Comparison of ENCODE assay signal across 9 cellular contexts in genomic region chr14:61812347-61813100, GRCh38. TPM values are rescaled to one million over a fixed set of nuclear protein-coding genes. Genes with fewer than 3 reads are reported as not detected.
DNase-seq lines count a peak whose midpoint lies in the region; ATAC-seq and TF ChIP-seq lines count a peak whose summit lies in the region.
"Had no signal": no experiment of that assay in that cellular context is flagged by ENCODE, and none has a peak within 500 bp of the region (broad histone marks: within the 10 kb centered on the region; RNA-seq: fewer than 3 reads in every experiment).

TSS of gene SYT16 (plus strand) at chr14:61812703.

- H3K27ac ChIP-seq in trophoblast cell (ENCODE audit: low read depth, low read length), result no peak within 1 kb of the TSS

- H2BK5ac ChIP-seq in trophoblast cell (ENCODE audit: low read depth, low read length, poor library complexity), result no peak within 1 kb of the TSS

- H3K36me3 ChIP-seq in trophoblast cell (ENCODE audit: control insufficient read depth in 1 of 2, insufficient read depth in 2 of 2, low read length in 2 of 2), result no peaks in the 10 kb centered on the region

- no CpG with 5 or more reads among the region's 95 CpGs for WGBS in trophoblast cell (ENCODE audit: extremely low coverage, insufficient coverage, insufficient read length)

- peaks cover 4% of the 10 kb centered on the region for H3K79me2 ChIP-seq in trophoblast cell (ENCODE audit: control insufficient read depth, insufficient read depth, low read length, poor library complexity)

- H2AK5ac ChIP-seq in trophoblast cell (ENCODE audit: low read length), result no peak within 1 kb of the TSS

- peak within 1 kb of the TSS; percentile 72 for H3K4me3 Mint-ChIP-seq in activated CD4-positive, alpha-beta T cell treated with anti-CD3 and anti-CD28 coated beads, Interleukin-2, amount 10 ng/mL, durations not matched to agents 7 days and 5 days

- no peaks in the 10 kb centered on the region for H3K9me3 Mint-ChIP-seq in activated CD4-positive, alpha-beta T cell treated with anti-CD3 and anti-CD28 coated beads, Interleukin-2, amount 10 ng/mL, durations not matched to agents 7 days and 5 days

- POLR2A ChIA-PET in activated CD4-positive, alpha-beta T cell treated with anti-CD3 and anti-CD28 coated beads, Interleukin-2, amount 10 ng/mL, durations not matched to agents 7 days and 5 days (lab: Charles Lee), result no interaction called here

- H3K4me1 ChIP-seq in trophoblast cell (ENCODE audit: control insufficient read depth in 1 of 2, insufficient read depth in 2 of 2, low read length in 2 of 2), result peaks cover 4 to 5% of the 10 kb centered on the region in 2 experiments

- no peak within 1 kb of the TSS for H3K4ac ChIP-seq in trophoblast cell (ENCODE audit: low read depth, low read length)

- H3K4me2 ChIP-seq in trophoblast cell (ENCODE audit: low read length), result peak within 1 kb of the TSS; percentile 95

- H3K4me3 ChIP-seq in fibroblast of villous mesenchyme (ENCODE audit: low read depth, low read length) (peak within 1 kb of the TSS; percentile 53), trophoblast cell (ENCODE audit: low read depth, low read length) (peak within 1 kb of the TSS; percentile 78)

- H3K36me3 Mint-ChIP-seq in activated CD4-positive, alpha-beta T cell treated with anti-CD3 and anti-CD28 coated beads, Interleukin-2, amount 10 ng/mL, durations not matched to agents 7 days and 5 days (ENCODE audit: low read depth), result peaks cover 6% of the 10 kb centered on the region

- H3K27me3 ChIP-seq in trophoblast cell (ENCODE audit: insufficient read depth, low read length), result peaks cover 21% of the 10 kb centered on the region

- peaks cover 11% of the 10 kb centered on the region for H3K4me1 Mint-ChIP-seq in activated CD4-positive, alpha-beta T cell treated with anti-CD3 and anti-CD28 coated beads, Interleukin-2, amount 10 ng/mL, durations not matched to agents 7 days and 5 days

- peaks cover 4% of the 10 kb centered on the region for H3K9me3 ChIP-seq in trophoblast cell (ENCODE audit: insufficient read depth, low read depth, low read length)

- peak within 1 kb of the TSS; percentile 45 for H2BK12ac ChIP-seq in trophoblast cell (ENCODE audit: low read length)

- H3K14ac ChIP-seq in trophoblast cell (ENCODE audit: low read length), result peak within 1 kb of the TSS; percentile 40

- no peak within 1 kb of the TSS for H3K27ac Mint-ChIP-seq in activated CD4-positive, alpha-beta T cell treated with anti-CD3 and anti-CD28 coated beads, Interleukin-2, amount 10 ng/mL, durations not matched to agents 7 days and 5 days

- CTCF ChIA-PET in activated CD4-positive, alpha-beta T cell treated with anti-CD3 and anti-CD28 coated beads, Interleukin-2, amount 10 ng/mL, durations not matched to agents 7 days and 5 days (lab: Charles Lee), result no interaction called here

- H3K79me1 ChIP-seq in trophoblast cell (ENCODE audit: low read length), result no peaks in the 10 kb centered on the region

- no peak within 1 kb of the TSS for H4K12ac ChIP-seq in trophoblast cell (ENCODE audit: low read depth, low read length)

- no peak for TF ChIP-seq CTCF in fibroblast of villous mesenchyme (IDR thresholded peaks at IDR 0.05; ENCODE audit: insufficient read depth, low read depth, low read length)

- H3K23ac ChIP-seq in trophoblast cell (ENCODE audit: low read length), result no peak within 1 kb of the TSS

- H3K18ac ChIP-seq in trophoblast cell (ENCODE audit: low read length), result no peak within 1 kb of the TSS

- H4K8ac ChIP-seq in trophoblast cell (ENCODE audit: low read depth, low read length), result no peak within 1 kb of the TSS

- ATAC-seq in HG03097 (IDR thresholded peaks at IDR 0.05; ENCODE audit: low FRiP score, unreplicated experiment) (no peak), HG03460 (IDR thresholded peaks at IDR 0.05; ENCODE audit: unreplicated experiment) (no peak)

- no peak within 1 kb of the TSS for H4K91ac ChIP-seq in trophoblast cell (ENCODE audit: low read depth, low read length)

- H2AFZ ChIP-seq in trophoblast cell (ENCODE audit: insufficient read depth, low read length, poor library complexity), result peak within 1 kb of the TSS; percentile 77

- H3K9ac ChIP-seq in trophoblast cell (ENCODE audit: low read length), result peak within 1 kb of the TSS; percentile 15

- no peak within 1 kb of the TSS for H2BK120ac ChIP-seq in trophoblast cell (ENCODE audit: insufficient read depth, low read length, poor library complexity)

- DNase-seq in NCI-H1436 (lab: John Stamatoyannopoulos, UW) (peak; percentile 7), NCI-H1436 treated with DMSO at 0.1 percent for 48 hours (lab: John Stamatoyannopoulos, UW) (no peak), fibroblast of villous mesenchyme (ENCODE audit: low read depth) (no peak), trophoblast cell (no peak), 8988T (no peak)
- no peak for DNase-seq in activated CD4-positive, alpha-beta T cell treated with anti-CD3 and anti-CD28 coated beads, Interleukin-2, amount 10 ng/mL, durations not matched to agents 7 days and 5 days

- H3K27me3 Mint-ChIP-seq in activated CD4-positive, alpha-beta T cell treated with anti-CD3 and anti-CD28 coated beads, Interleukin-2, amount 10 ng/mL, durations not matched to agents 7 days and 5 days, result peaks cover 75% of the 10 kb centered on the region

RNA-seq across cellular contexts. Expression of gene SYT16, which starts in this region (rescaled TPM):
- not detected for total RNA-seq in activated CD4-positive, alpha-beta T cell treated with anti-CD3 and anti-CD28 coated beads, Interleukin-2, amount 10 ng/mL, durations not matched to agents 7 days and 5 days
- total RNA-seq in fibroblast of villous mesenchyme, result 2.9 and 7.8 TPM in 2 replicates
- 3.6 and 3.7 TPM in 2 replicates for polyA plus RNA-seq in trophoblast cell (2013)
- total RNA-seq: SK-MEL-5 had no signal
